ENCODE assay signal across 1 cellular context in genomic region chr3:143754090-143754489, GRCh38.
TF ChIP-seq lines count a peak whose summit lies in the region.

No MANE protein-coding gene starts in this region.

TF ChIP-seq in K562, 482 proteins besides CTCF, POLR2A, EP300 and RAD21:
- TF ChIP-seq, protein P1, sequence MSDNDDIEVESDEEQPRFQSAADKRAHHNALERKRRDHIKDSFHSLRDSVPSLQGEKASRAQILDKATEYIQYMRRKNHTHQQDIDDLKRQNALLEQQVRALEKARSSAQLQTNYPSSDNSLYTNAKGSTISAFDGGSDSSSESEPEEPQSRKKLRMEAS (CRISPR knock-in tag; IDR thresholded peaks at IDR 0.05), result no peak
- TF ChIP-seq CUX1 (CRISPR knock-in tag; IDR thresholded peaks at IDR 0.05), result no peak
- no peak for TF ChIP-seq FOXA1 (IDR thresholded peaks at IDR 0.05; ENCODE audit: borderline replicate concordance)
- no peak for TF ChIP-seq HDAC2 (IDR thresholded peaks at IDR 0.05)
- TF ChIP-seq MYNN (IDR thresholded peaks at IDR 0.05), result peak; percentile 95
- TF ChIP-seq MYNN (CRISPR knock-in tag; IDR thresholded peaks at IDR 0.05), result 0 out of 2 replicates have a peak, but pooled peaks have one; percentile 40
- TF ChIP-seq PHTF2 (CRISPR knock-in tag; IDR thresholded peaks at IDR 0.05), result no peak
- no peak for TF ChIP-seq OTX1 (CRISPR knock-in tag; IDR thresholded peaks at IDR 0.05)
